Comparison of ENCODE assay signal across 8 cellular contexts in the genomic region with DNA sequence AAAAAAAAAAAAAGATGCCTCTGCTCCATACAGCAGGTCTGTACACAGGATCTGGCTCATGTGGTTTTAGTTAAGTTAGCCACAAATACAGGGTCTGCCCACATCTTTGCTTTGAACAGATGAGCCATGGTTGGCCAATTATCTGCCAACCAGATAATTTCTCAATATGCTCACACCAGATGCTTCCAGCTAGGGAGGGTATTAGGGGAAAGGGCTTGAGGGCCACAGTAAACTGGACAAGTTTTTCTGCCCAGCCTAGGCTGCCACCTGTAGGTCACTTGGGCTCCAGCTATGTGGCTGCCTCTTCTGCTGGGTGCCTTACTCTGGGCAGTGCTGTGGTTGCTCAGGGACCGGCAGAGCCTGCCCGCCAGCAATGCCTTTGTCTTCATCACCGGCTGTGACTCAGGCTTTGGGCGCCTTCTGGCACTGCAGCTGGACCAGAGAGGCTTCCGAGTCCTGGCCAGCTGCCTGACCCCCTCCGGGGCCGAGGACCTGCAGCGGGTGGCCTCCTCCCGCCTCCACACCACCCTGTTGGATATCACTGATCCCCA. TPM values are rescaled to one million over a fixed set of nuclear protein-coding genes. Genes with fewer than 3 reads are reported as not detected.
DNase-seq lines count a peak whose midpoint lies in the region; ATAC-seq and TF ChIP-seq lines count a peak whose summit lies in the region.

No MANE protein-coding gene starts in this region.

- no peaks in the 10 kb centered on the region for H3K9me3 Mint-ChIP-seq in Caco-2 (ENCODE audit: unreplicated experiment)

- H3K4me1 ChIP-seq in Caco-2 (peaks cover 42% of the 10 kb centered on the region), adipocyte (ENCODE audit: control insufficient read depth, insufficient read depth, low read length) (peaks cover 78% of the 10 kb centered on the region), left ventricle myocardium inferior (peaks cover 91% of the 10 kb centered on the region)

- H3K27ac Mint-ChIP-seq in Caco-2 (ENCODE audit: unreplicated experiment), result peak overlapping the region; percentile 63

- no peaks in the 10 kb centered on the region for H3K27me3 ChIP-seq in Caco-2 (replicated peaks; ENCODE audit: control insufficient read depth, insufficient read depth, low read length)
- H3K27me3 ChIP-seq in adipocyte (replicated peaks; ENCODE audit: control insufficient read depth, insufficient read depth, low read length), result no peaks in the 10 kb centered on the region
- H3K27me3 ChIP-seq in left ventricle myocardium inferior (ENCODE audit: low read depth), result no peaks in the 10 kb centered on the region

- intact Hi-C loops in Caco-2 (cut with micrococcal nuclease; ENCODE audit: unreplicated experiment), result loop anchor here (1.0 to 2.0 kb wide), 4 partner anchors 16 to 102 kb away; a partner anchor contains a TSS
- intact Hi-C loops in left ventricle myocardium inferior (cut with micrococcal nuclease), result no loop called here

- H3K4me3 Mint-ChIP-seq in Caco-2 (ENCODE audit: unreplicated experiment), result no peak overlapping the region

- POLR2A ChIA-PET in Caco-2 (lab: Charles Lee), result interaction anchor here (1.5 to 1.7 kb wide), 3 partner anchors 9 to 39 kb away, joined by 8 to 14 read pairs (median 10); partner anchors contain the start of gene CD63

- peaks cover 46% of the 10 kb centered on the region for H3K36me3 Mint-ChIP-seq in Caco-2 (ENCODE audit: insufficient read depth, unreplicated experiment)

- CTCF ChIA-PET in Caco-2 (lab: Charles Lee), result interaction anchor here (0.7 to 3.9 kb wide), 9 partner anchors 9 to 64 kb away, joined by 3 to 102 read pairs (median 7); partner anchors contain the start of genes CD63 and ITGA7

- H3K9ac ChIP-seq in adipocyte (ENCODE audit: low read length), result peak overlapping the region; percentile 86

- peaks cover 8% of the 10 kb centered on the region for H3K4me1 Mint-ChIP-seq in Caco-2 (ENCODE audit: low read depth, unreplicated experiment)

- BruUV-seq in Caco-2 (replicated peaks; lab: Mats Ljungman, UMichigan), result TSS peak; percentile 24

- H3K9me3 ChIP-seq in Caco-2 (no peaks in the 10 kb centered on the region), adipocyte (ENCODE audit: control insufficient read depth, low read length) (no peaks in the 10 kb centered on the region), left ventricle myocardium inferior (replicated peaks) (no peaks in the 10 kb centered on the region)

- H3K4me3 ChIP-seq in Caco-2 (ENCODE audit: low read depth, low read length), result peak overlapping the region; percentile 27; the same call in 1 of the 2 replicates
- H3K4me3 ChIP-seq in adipocyte (ENCODE audit: low read length), result peak overlapping the region; percentile 76
- H3K4me3 ChIP-seq in left ventricle myocardium inferior, result peak overlapping the region; percentile 0
- no peak overlapping the region for H3K4me3 ChIP-seq in skeletal muscle cell (ENCODE audit: low read depth, low read length)

- peak; percentile 53; the same call in 1 of the 2 replicates for TF ChIP-seq EP300 in Ishikawa (IDR thresholded peaks at IDR 0.05; ENCODE audit: borderline replicate concordance)

- TF ChIP-seq CTCF in Caco-2 (IDR thresholded peaks at IDR 0.05; ENCODE audit: insufficient read depth in 1 of 2, low read depth in 1 of 2, low read length in 1 of 2, severe bottlenecking in 1 of 2, unreplicated experiment in 1 of 2) (peak; percentile 48 to 67), left ventricle myocardium inferior (IDR thresholded peaks at IDR 0.05; ENCODE audit: borderline replicate concordance) (peak; percentile 67)

- H3K27me3 Mint-ChIP-seq in Caco-2 (ENCODE audit: insufficient read depth, unreplicated experiment), result no peaks in the 10 kb centered on the region

- H3K36me3 ChIP-seq in Caco-2 (ENCODE audit: control insufficient read depth, insufficient read depth, low read length) (peaks cover 3% of the 10 kb centered on the region), adipocyte (ENCODE audit: control insufficient read depth, insufficient read depth, low read length, severe bottlenecking) (peaks cover 24% of the 10 kb centered on the region), left ventricle myocardium inferior (peaks cover 30% of the 10 kb centered on the region)

- TF ChIP-seq RAD21 in Ishikawa (IDR thresholded peaks at IDR 0.05; ENCODE audit: low read depth), result peak; percentile 84

- peak overlapping the region; percentile 97 for H3K27ac ChIP-seq in left ventricle myocardium inferior (replicated peaks)

- DNase-seq in Caco-2, result peak in 1 of 2 experiments; percentile 68
- peak; percentile 89 for DNase-seq in adipocyte (ENCODE audit: low read depth)
- peak; percentile 56 for DNase-seq in left ventricle myocardium inferior
- peak; percentile 76 for DNase-seq in skeletal muscle cell (ENCODE audit: low read depth)
- DNase-seq in activated CD8-positive, alpha-beta memory T cell treated with anti-CD3 and anti-CD28 coated beads for 24 hours, result no peak

- ATAC-seq in GM21576 (IDR thresholded peaks at IDR 0.05; ENCODE audit: unreplicated experiment), result no peak
- ATAC-seq in HG03139 (IDR thresholded peaks at IDR 0.05; ENCODE audit: unreplicated experiment), result no peak

TF ChIP-seq in Ishikawa, 13 proteins besides CTCF, POLR2A, EP300 and RAD21:
- peak; percentile 80 for TF ChIP-seq NFIC (IDR thresholded peaks at IDR 0.05)
- TF ChIP-seq TAF1 (IDR thresholded peaks at IDR 0.05; ENCODE audit: low read depth), result peak; percentile 4; the same call in 1 of the 2 replicates
- peak; percentile 74 for TF ChIP-seq TCF12 (IDR thresholded peaks at IDR 0.05; ENCODE audit: low read depth)
- no peak for TF ChIP-seq ZBTB7A (IDR thresholded peaks at IDR 0.05; ENCODE audit: low read depth)
- no peak for TF ChIP-seq TEAD4 (IDR thresholded peaks at IDR 0.05)
- no peak; the same call in 1 of the 2 replicates for TF ChIP-seq EGR1 (IDR thresholded peaks at IDR 0.05)
- TF ChIP-seq CREB1 (IDR thresholded peaks at IDR 0.05; ENCODE audit: low read depth), result no peak
- peak; percentile 57 for TF ChIP-seq MAX (IDR thresholded peaks at IDR 0.05)

RNA-seq across cellular contexts. Expression of gene RDH5, which starts 0.8 kb away (rescaled TPM):
- 6.0 and 9.7 TPM in 2 replicates for total RNA-seq in Caco-2 (2022)
- total RNA-seq in left ventricle myocardium inferior, result 12.2 TPM

RNA-seq across cellular contexts. Expression of gene BLOC1S1, which starts 5.1 kb away (rescaled TPM):
- total RNA-seq in Caco-2 (2022) (59.4 and 73.7 TPM in 2 replicates), left ventricle myocardium inferior (109 TPM)

RNA-seq across cellular contexts. Expression of gene CD63, which starts 7.8 kb away (rescaled TPM):
- total RNA-seq in Caco-2 (2022) (947 and 983 TPM in 2 replicates), left ventricle myocardium inferior (705 TPM)

RNA-seq across cellular contexts. Expression of gene ITGA7, which starts 13.3 kb away (rescaled TPM):
- total RNA-seq in Caco-2 (2022) (46.1 and 47.0 TPM in 2 replicates), left ventricle myocardium inferior (520 TPM)

RNA-seq across cellular contexts. Expression of gene GDF11, which starts 22.0 kb away (rescaled TPM):
- total RNA-seq in Caco-2 (2022) (11.0 and 13.3 TPM in 2 replicates), left ventricle myocardium inferior (15.6 TPM)
